In the genomic region with DNA sequence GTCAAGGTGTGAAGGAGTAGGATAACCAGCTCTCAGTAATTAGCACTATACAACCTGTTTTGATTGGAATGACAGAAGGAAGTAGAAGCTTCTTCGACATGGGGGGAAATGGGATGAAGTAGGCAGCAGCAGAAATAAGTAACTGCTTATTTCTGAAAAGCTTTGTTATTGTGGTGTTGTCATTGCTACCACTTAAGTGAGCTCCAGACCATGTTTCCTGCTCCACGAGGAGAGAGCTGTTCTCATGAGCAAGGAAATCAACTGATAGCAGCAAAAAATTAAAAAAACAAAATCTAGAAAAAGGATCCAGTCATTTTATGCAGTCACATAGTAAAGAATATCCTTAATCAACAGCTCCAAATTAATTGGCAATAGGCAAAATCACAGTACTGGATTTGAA, we compare ENCODE assay signal across 24 cellular contexts.
"Had no signal": no experiment of that assay in that cellular context is flagged by ENCODE, and none has a peak within 500 bp of the region (broad histone marks: within the 10 kb centered on the region; RNA-seq: fewer than 3 reads in every experiment).

No MANE protein-coding gene starts in this region.

- H3K27ac Mint-ChIP-seq: activated CD4-positive, alpha-beta T cell treated with anti-CD3 and anti-CD28 coated beads, Interleukin-2, amount 10 ng/mL, durations not matched to agents 24 days and 14 days; activated CD8-positive, alpha-beta T cell treated with anti-CD3 and anti-CD28 coated beads for 36 hours; activated naive CD8-positive, alpha-beta T cell treated with anti-CD3 and anti-CD28 coated beads for 36 hours; activated T-cell treated with anti-CD3 and anti-CD28 coated beads, Interleukin-2, amount 50 U/mL, for 72 hours; activated T-helper 17 cell treated with anti-CD3 and anti-CD28 coated beads, Interleukin-2, amount 50 U/mL, for 72 hours had no signal

- H3K36me3 Mint-ChIP-seq: activated naive CD8-positive, alpha-beta T cell treated with anti-CD3 and anti-CD28 coated beads for 36 hours had no signal

- H3K4me3 Mint-ChIP-seq: activated CD4-positive, alpha-beta T cell treated with anti-CD3 and anti-CD28 coated beads, Interleukin-2, amount 10 ng/mL, durations not matched to agents 24 days and 14 days; activated CD8-positive, alpha-beta T cell treated with anti-CD3 and anti-CD28 coated beads for 36 hours; activated naive CD8-positive, alpha-beta T cell treated with anti-CD3 and anti-CD28 coated beads for 36 hours; activated T-cell treated with anti-CD3 and anti-CD28 coated beads, Interleukin-2, amount 50 U/mL, for 72 hours; activated T-helper 17 cell treated with anti-CD3 and anti-CD28 coated beads, Interleukin-2, amount 50 U/mL, for 72 hours had no signal

- H3K27me3 Mint-ChIP-seq: activated CD8-positive, alpha-beta T cell treated with anti-CD3 and anti-CD28 coated beads for 36 hours; activated naive CD8-positive, alpha-beta T cell treated with anti-CD3 and anti-CD28 coated beads for 36 hours had no signal

- H3K9me3 Mint-ChIP-seq: activated CD4-positive, alpha-beta T cell treated with anti-CD3 and anti-CD28 coated beads, Interleukin-2, amount 10 ng/mL, durations not matched to agents 24 days and 14 days; activated CD8-positive, alpha-beta T cell treated with anti-CD3 and anti-CD28 coated beads for 36 hours; activated T-helper 17 cell treated with anti-CD3 and anti-CD28 coated beads, Interleukin-2, amount 50 U/mL, for 72 hours had no signal

- H3K4me1 Mint-ChIP-seq: activated CD4-positive, alpha-beta T cell treated with anti-CD3 and anti-CD28 coated beads, Interleukin-2, amount 10 ng/mL, durations not matched to agents 24 days and 14 days; activated naive CD8-positive, alpha-beta T cell treated with anti-CD3 and anti-CD28 coated beads for 36 hours; activated T-helper 17 cell treated with anti-CD3 and anti-CD28 coated beads, Interleukin-2, amount 50 U/mL, for 72 hours had no signal

- ATAC-seq: activated CD8-positive, alpha-beta T cell treated with anti-CD3 and anti-CD28 coated beads for 36 hours; activated T-cell treated with anti-CD3 and anti-CD28 coated beads, Interleukin-2, amount 50 U/mL, for 72 hours; activated T-helper 17 cell treated with anti-CD3 and anti-CD28 coated beads, Interleukin-2, amount 50 U/mL, for 72 hours had no signal

- FAIRE-seq: TTC549 had no signal

- DNase-seq: activated CD4-positive, alpha-beta T cell treated with anti-CD3 and anti-CD28 coated beads, Interleukin-2, amount 10 ng/mL, durations not matched to agents 24 days and 14 days; activated CD4-positive, alpha-beta T cell treated with anti-CD3 and anti-CD28 coated beads, Interleukin-2, amount 50 U/mL, for 4 hours; activated CD8-positive, alpha-beta T cell treated with anti-CD3 and anti-CD28 coated beads for 36 hours; activated effector memory CD4-positive, alpha-beta T cell treated with anti-CD3 and anti-CD28 coated beads, Interleukin-2, amount 50 U/mL, for 16 hours; activated naive CD4-positive, alpha-beta T cell; activated naive CD4-positive, alpha-beta T cell treated with anti-CD3 and anti-CD28 coated beads, Interleukin-2, amount 50 U/mL, for 16 hours; activated naive CD8-positive, alpha-beta T cell treated with anti-CD3 and anti-CD28 coated beads for 36 hours; activated T-cell treated with anti-CD3 and anti-CD28 coated beads, Interleukin-2, amount 50 U/mL, for 1 hour; activated T-cell treated with anti-CD3 and anti-CD28 coated beads, Interleukin-2, amount 50 U/mL, for 72 hours; amniotic stem cell; aorta; brain microvascular endothelial cell; central memory CD4-positive, alpha-beta T cell; NCI-H1105; NCI-H1417 treated with DMSO at 0.1 percent for 48 hours; NCI-H187 treated with DMSO at 0.1 percent for 48 hours; NCI-H2107; NCI-H510A; NCI-H526 treated with DMSO at 0.1 percent for 48 hours; OCI-M1; Right ventricle myocardium superior; SJCRH30 had no signal
